ENCODE assay signal across 9 cellular contexts in the genomic region with DNA sequence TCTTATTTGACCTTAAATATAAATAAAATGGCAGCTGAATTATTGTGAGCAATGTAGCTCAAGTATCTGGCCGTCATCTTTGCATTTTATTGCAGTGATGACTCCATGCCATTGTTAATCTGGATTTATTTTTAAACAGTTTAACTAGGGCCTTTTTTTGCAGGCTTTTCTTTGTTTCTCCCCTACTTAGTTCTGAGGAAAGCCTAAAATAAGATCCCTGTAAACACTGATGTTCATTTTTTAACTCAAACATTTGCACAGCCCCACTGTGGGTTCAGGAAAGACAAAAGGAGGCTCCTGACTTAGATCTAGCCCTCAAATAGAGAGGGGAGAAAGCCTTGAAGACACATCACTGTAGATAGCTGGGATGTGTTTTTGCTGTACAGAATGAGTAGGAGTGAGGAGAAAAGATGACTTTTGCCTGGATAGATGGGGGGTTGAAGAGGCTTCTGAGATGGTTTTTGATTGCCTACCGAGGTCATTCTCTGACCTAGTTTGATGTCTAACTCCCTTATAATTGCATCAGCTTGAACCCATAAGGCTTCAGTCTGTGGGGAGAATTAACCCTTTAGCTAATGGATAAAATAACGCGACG.
DNase-seq lines count a peak whose midpoint lies in the region; ATAC-seq, FAIRE-seq and TF ChIP-seq lines count a peak whose summit lies in the region.
"Had no signal": no experiment of that assay in that cellular context is flagged by ENCODE, and none has a peak within 500 bp of the region (broad histone marks: within the 10 kb centered on the region; RNA-seq: fewer than 3 reads in every experiment).

No MANE protein-coding gene starts in this region.

- H3K9ac ChIP-seq in HUES48 (ENCODE audit: low read depth, low read length) (no peak overlapping the region), skeletal muscle tissue (ENCODE audit: low read depth in 1 of 3, low read length in 3 of 3) (no peak overlapping the region)

- no peak for TF ChIP-seq CTCF in bronchial epithelial cell (IDR thresholded peaks at IDR 0.05; ENCODE audit: insufficient read depth, low read length, severe bottlenecking)
- no peak for TF ChIP-seq CTCF in right lobe of liver (IDR thresholded peaks at IDR 0.05)

- DNase-seq in bronchial epithelial cell (ENCODE audit: low read depth) (no peak), right lobe of liver (no peak), GM03348 (ENCODE audit: low spot score) (no peak), cerebellar cortex (ENCODE audit: low spot score) (no peak)
- DNase-seq: activated naive CD4-positive, alpha-beta T cell treated with anti-CD3 and anti-CD28 coated beads, Interleukin-2, amount 10 ng/mL, durations not matched to agents 7 days and 5 days had no signal

- H3K9me3 ChIP-seq in HUES48 (ENCODE audit: control insufficient read depth, insufficient read depth, low read length): no peaks in the 10 kb centered on the region
- no peaks in the 10 kb centered on the region for H3K9me3 ChIP-seq in right lobe of liver
- no peaks in the 10 kb centered on the region for H3K9me3 ChIP-seq in skeletal muscle tissue (ENCODE audit: control insufficient read depth in 3 of 3, low read length in 3 of 3)

- intact Hi-C loops in right lobe of liver (cut with DNase I): no loop called here

- H3K27ac ChIP-seq in HUES48 (ENCODE audit: low read depth, low read length): peak overlapping the region; percentile 31
- H3K27ac ChIP-seq in right lobe of liver: peak overlapping the region; percentile 31 to 63 (median 60)
- peak overlapping the region; percentile 42 for H3K27ac ChIP-seq in skeletal muscle tissue (ENCODE audit: low read depth, low read length)

- H3K36me3 ChIP-seq in HUES48 (ENCODE audit: control insufficient read depth, insufficient read depth, low read length) (no peaks in the 10 kb centered on the region), bronchial epithelial cell (ENCODE audit: control insufficient read depth, insufficient read depth, low read length) (no peaks in the 10 kb centered on the region), right lobe of liver (no peaks in the 10 kb centered on the region), skeletal muscle tissue (ENCODE audit: control insufficient read depth in 3 of 3, insufficient read depth in 3 of 3, low read length in 3 of 3) (no peaks in the 10 kb centered on the region)

- ATAC-seq in right lobe of liver: peak in 2 of 4 donors; percentile 17 to 19
- no peak for ATAC-seq in GM18867 (IDR thresholded peaks at IDR 0.05; ENCODE audit: unreplicated experiment)
- ATAC-seq in GM19463 (IDR thresholded peaks at IDR 0.05; ENCODE audit: unreplicated experiment): no peak

- no peak overlapping the region for H3K4me3 ChIP-seq in HUES48 (ENCODE audit: low read depth, low read length)
- H3K4me3 ChIP-seq in bronchial epithelial cell (ENCODE audit: low read depth, low read length): no peak overlapping the region
- no peak overlapping the region for H3K4me3 ChIP-seq in right lobe of liver
- no peak overlapping the region for H3K4me3 ChIP-seq in skeletal muscle tissue (ENCODE audit: low read length in 3 of 3)

- peak; percentile 7 for FAIRE-seq in bronchial epithelial cell (lab: Jason Lieb, UNC)

- WGBS in right lobe of liver (ENCODE audit: insufficient coverage, low coverage, low lambda C conversion rate, missing lambda C conversion rate): 51% methylated on average over 5 of the region's 5 CpGs

- no peak for TF ChIP-seq POLR2A in right lobe of liver (IDR thresholded peaks at IDR 0.05)

- H3K4me1 ChIP-seq in HUES48 (ENCODE audit: control insufficient read depth, insufficient read depth, low read length) (peaks cover 4% of the 10 kb centered on the region; the same call in 1 of the 2 replicates), right lobe of liver (peaks cover 0 to 31% (median 7%) of the 10 kb centered on the region in 4 donors), skeletal muscle tissue (ENCODE audit: control insufficient read depth in 3 of 3, insufficient read depth in 3 of 3, low read length in 3 of 3) (peaks cover 5 to 10% (median 6%) of the 10 kb centered on the region in 3 donors)

- H3K27me3 ChIP-seq in HUES48 (ENCODE audit: control insufficient read depth, insufficient read depth, low read length): no peaks in the 10 kb centered on the region
- no peaks in the 10 kb centered on the region for H3K27me3 ChIP-seq in bronchial epithelial cell (ENCODE audit: control insufficient read depth, insufficient read depth, low read length)
- no peaks in the 10 kb centered on the region for H3K27me3 ChIP-seq in right lobe of liver
- no peaks in the 10 kb centered on the region for H3K27me3 ChIP-seq in skeletal muscle tissue (ENCODE audit: control insufficient read depth in 3 of 3, insufficient read depth in 3 of 3, low read length in 3 of 3)
